In the genomic region with DNA sequence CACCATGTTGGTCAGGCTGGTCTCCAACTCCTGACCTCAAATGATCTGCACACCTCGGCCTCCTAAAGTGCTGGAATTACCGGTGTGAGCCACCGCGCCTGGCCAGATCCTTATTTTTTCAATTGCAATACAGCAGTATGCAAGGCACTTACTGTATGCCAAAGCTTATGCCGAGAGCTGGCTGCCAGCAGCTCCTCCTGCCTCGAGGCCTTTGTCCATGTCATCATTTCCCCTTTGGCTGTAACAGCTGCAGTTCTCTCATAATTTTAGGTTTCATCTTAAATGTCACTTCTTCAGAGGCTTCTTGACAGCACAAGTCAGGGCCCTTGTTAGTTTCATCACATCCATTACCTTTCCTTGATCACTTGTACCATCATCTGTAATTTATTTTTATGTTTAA, we compare ENCODE assay signal across 8 cellular contexts. TPM values are rescaled to one million over a fixed set of nuclear protein-coding genes. Genes with fewer than 3 reads are reported as not detected.
A peak's percentile ranks its signal among the peaks of the same experiment; 100 is the strongest.
DNase-seq lines count a peak whose midpoint lies in the region; ATAC-seq and TF ChIP-seq lines count a peak whose summit lies in the region.

No MANE protein-coding gene starts in this region.

- no peaks in the 10 kb centered on the region for H3K9me2 ChIP-seq in SU-DHL-6 (replicated peaks; ENCODE audit: insufficient read depth, low read length)

- no peaks in the 10 kb centered on the region for H3K27me3 Mint-ChIP-seq in activated naive CD4-positive, alpha-beta T cell treated with anti-CD3 and anti-CD28 coated beads for 36 hours (ENCODE audit: low read depth)
- no peaks in the 10 kb centered on the region for H3K27me3 Mint-ChIP-seq in stimulated activated naive CD8-positive, alpha-beta T cell treated with anti-CD3 and anti-CD28 coated beads, Interleukin-15, amount 100 ng/mL, for 72 hours

- peak overlapping the region; percentile 90 for H3K27ac ChIP-seq in SU-DHL-6 (ENCODE audit: low read depth, low read length)

- H3K9ac ChIP-seq in SU-DHL-6 (ENCODE audit: low read length) = no peak overlapping the region

- H3K79me2 ChIP-seq in SU-DHL-6 (ENCODE audit: insufficient read depth, low read length) = peaks cover 35% of the 10 kb centered on the region

- no peaks in the 10 kb centered on the region for H3K27me3 ChIP-seq in SU-DHL-6 (ENCODE audit: low read length)

- peaks cover 23% of the 10 kb centered on the region for H3F3A ChIP-seq in SU-DHL-6 (ENCODE audit: insufficient read depth)

- H3K9me3 Mint-ChIP-seq in activated naive CD4-positive, alpha-beta T cell treated with anti-CD3 and anti-CD28 coated beads for 36 hours = peaks cover 8% of the 10 kb centered on the region
- no peaks in the 10 kb centered on the region for H3K9me3 Mint-ChIP-seq in stimulated activated naive CD8-positive, alpha-beta T cell treated with anti-CD3 and anti-CD28 coated beads, Interleukin-15, amount 100 ng/mL, for 72 hours

- no peak for ATAC-seq in stimulated activated naive CD8-positive, alpha-beta T cell treated with anti-CD3 and anti-CD28 coated beads, Interleukin-15, amount 100 ng/mL, for 72 hours
- ATAC-seq in GM21515 (IDR thresholded peaks at IDR 0.05; ENCODE audit: unreplicated experiment) = no peak

- H3K36me3 ChIP-seq in SU-DHL-6 (ENCODE audit: low read length) = peaks cover 16% of the 10 kb centered on the region

- H3K9me3 ChIP-seq in SU-DHL-6 (ENCODE audit: insufficient read depth, low read length) = 0 out of 2 replicates have a peak, but pooled peaks cover 4% of the 10 kb centered on the region

- no peak for TF ChIP-seq CTCF in SU-DHL-6 (IDR thresholded peaks at IDR 0.05; ENCODE audit: insufficient read depth, low read length, poor library complexity, severe bottlenecking)
- TF ChIP-seq CTCF in fibroblast of the aortic adventitia (IDR thresholded peaks at IDR 0.05; ENCODE audit: insufficient read depth, low read length) = no peak

- CTCF ChIA-PET in activated naive CD4-positive, alpha-beta T cell treated with anti-CD3 and anti-CD28 coated beads for 36 hours (lab: Charles Lee) = interaction anchor here (1.2 to 1.5 kb wide), 3 partner anchors 8 to 134 kb away, joined by 3 to 5 read pairs (median 3); a partner anchor contains a TSS

- DNase-seq in activated naive CD4-positive, alpha-beta T cell treated with anti-CD3 and anti-CD28 coated beads for 36 hours = peak; percentile 25
- no peak for DNase-seq in activated naive CD4-positive, alpha-beta T cell (lab: John Stamatoyannopoulos, UW)
- peak; percentile 50 for DNase-seq in fibroblast of the aortic adventitia (ENCODE audit: low read depth)
- no peak for DNase-seq in stimulated activated naive CD8-positive, alpha-beta T cell treated with anti-CD3 and anti-CD28 coated beads, Interleukin-15, amount 100 ng/mL, for 72 hours
- no peak for DNase-seq in NCI-H1092 (lab: John Stamatoyannopoulos, UW)
- DNase-seq in COLO829 (ENCODE audit: low spot score) = no peak

- peak overlapping the region; percentile 100 for H3K27ac Mint-ChIP-seq in activated naive CD4-positive, alpha-beta T cell treated with anti-CD3 and anti-CD28 coated beads for 36 hours
- H3K27ac Mint-ChIP-seq in stimulated activated naive CD8-positive, alpha-beta T cell treated with anti-CD3 and anti-CD28 coated beads, Interleukin-15, amount 100 ng/mL, for 72 hours = no peak overlapping the region

- intact Hi-C loops in activated naive CD4-positive, alpha-beta T cell treated with anti-CD3 and anti-CD28 coated beads for 36 hours (cut with micrococcal nuclease) = no loop called here

- H3K36me3 Mint-ChIP-seq in activated naive CD4-positive, alpha-beta T cell treated with anti-CD3 and anti-CD28 coated beads for 36 hours (ENCODE audit: low read depth) = peaks cover 46% of the 10 kb centered on the region

- no peak overlapping the region for H2AFZ ChIP-seq in SU-DHL-6 (ENCODE audit: low read depth, low read length, severe bottlenecking)

- H3K4me2 ChIP-seq in SU-DHL-6 (ENCODE audit: low read depth, low read length, poor library complexity, severe bottlenecking) = peak overlapping the region; percentile 61

- H3K4me3 ChIP-seq in SU-DHL-6 (ENCODE audit: insufficient read depth, low read length, poor library complexity, severe bottlenecking) (no peak overlapping the region), fibroblast of the aortic adventitia (ENCODE audit: low read depth, low read length) (no peak overlapping the region)

- H3K4me1 Mint-ChIP-seq in activated naive CD4-positive, alpha-beta T cell treated with anti-CD3 and anti-CD28 coated beads for 36 hours (ENCODE audit: low read depth) = peaks cover 34% of the 10 kb centered on the region
- H3K4me1 Mint-ChIP-seq in stimulated activated naive CD8-positive, alpha-beta T cell treated with anti-CD3 and anti-CD28 coated beads, Interleukin-15, amount 100 ng/mL, for 72 hours = peaks cover 56% of the 10 kb centered on the region

- peak overlapping the region; percentile 25 for H3K4me3 Mint-ChIP-seq in activated naive CD4-positive, alpha-beta T cell treated with anti-CD3 and anti-CD28 coated beads for 36 hours
- peak overlapping the region; percentile 16 to 88 for H3K4me3 Mint-ChIP-seq in stimulated activated naive CD8-positive, alpha-beta T cell treated with anti-CD3 and anti-CD28 coated beads, Interleukin-15, amount 100 ng/mL, for 72 hours

- H4K20me1 ChIP-seq in SU-DHL-6 (ENCODE audit: low read depth, low read length) = no peaks in the 10 kb centered on the region

RNA-seq across cellular contexts. Expression of a gene that starts 1.5 kb away (rescaled TPM):
- total RNA-seq in activated naive CD4-positive, alpha-beta T cell treated with anti-CD3 and anti-CD28 coated beads for 36 hours = 100 to 1,000 TPM; 143 to 147 TPM
- 52.8 and 112 TPM in 2 replicates for total RNA-seq in fibroblast of the aortic adventitia (ENCODE audit: low replicate concordance)

RNA-seq across cellular contexts. Expression of a gene that starts 30.9 kb away (rescaled TPM):
- 10 to 100 TPM; 17.0 to 19.3 TPM for total RNA-seq in activated naive CD4-positive, alpha-beta T cell treated with anti-CD3 and anti-CD28 coated beads for 36 hours
- total RNA-seq in fibroblast of the aortic adventitia (ENCODE audit: low replicate concordance) = 5.7 and 8.1 TPM in 2 replicates

Comparison
In these comparisons a context has a peak if more than half of its experiments do, and no peak if none do; other contexts are left out.
1. DNase-seq: peak in activated naive CD4-positive, alpha-beta T cell treated with anti-CD3 and anti-CD28 coated beads for 36 hours (single experiment) and fibroblast of the aortic adventitia (single experiment); none in activated naive CD4-positive, alpha-beta T cell (0 of 4), stimulated activated naive CD8-positive, alpha-beta T cell treated with anti-CD3 and anti-CD28 coated beads, Interleukin-15, amount 100 ng/mL, for 72 hours (0 of 2), NCI-H1092 (single experiment) and COLO829 (single experiment).